Comparison of ENCODE assay signal across 22 cellular contexts in the genomic region with DNA sequence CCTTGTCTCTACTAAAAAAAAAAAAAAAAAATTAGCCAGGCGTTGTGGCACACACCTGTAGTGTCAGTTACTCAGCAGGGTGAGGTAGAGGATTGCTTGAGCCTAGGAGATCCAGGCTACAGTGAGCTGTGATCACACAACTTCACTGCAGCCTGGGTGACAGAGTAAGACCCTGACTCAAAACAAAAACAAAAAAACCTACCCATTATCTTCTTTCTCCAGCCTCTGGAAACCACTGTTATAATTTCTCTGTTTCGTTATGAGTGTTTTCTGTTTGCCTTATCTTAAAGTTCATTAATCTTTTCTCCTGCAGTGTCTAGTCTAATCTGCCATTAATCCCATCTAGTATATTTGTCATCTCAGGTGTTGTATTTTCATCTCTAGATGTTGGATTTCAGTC. TPM values are rescaled to one million over a fixed set of nuclear protein-coding genes. Genes with fewer than 3 reads are reported as not detected.
DNase-seq lines count a peak whose midpoint lies in the region; ATAC-seq and TF ChIP-seq lines count a peak whose summit lies in the region.
"Had no signal": no experiment of that assay in that cellular context is flagged by ENCODE, and none has a peak within 500 bp of the region (broad histone marks: within the 10 kb centered on the region; RNA-seq: fewer than 3 reads in every experiment).

No MANE protein-coding gene starts in this region.

- no peaks in the 10 kb centered on the region for H3K9me3 Mint-ChIP-seq in activated CD4-positive, alpha-beta T cell treated with anti-CD3 and anti-CD28 coated beads for 36 hours (ENCODE audit: low read depth)
- H3K9me3 Mint-ChIP-seq in activated CD4-positive, alpha-beta memory T cell treated with anti-CD3 and anti-CD28 coated beads, Interleukin-2, amount 10 ng/mL, durations not matched to agents 7 days and 5 days: no peaks in the 10 kb centered on the region
- H3K9me3 Mint-ChIP-seq: central memory CD8-positive, alpha-beta T cell; H9; mesothelial cell of epicardium; neural crest cell had no signal

- H3K27ac ChIP-seq in OCI-LY7 (ENCODE audit: low read depth, low read length, poor library complexity, severe bottlenecking): no peak overlapping the region
- H3K27ac ChIP-seq: tibial nerve had no signal

- no peaks in the 10 kb centered on the region for H3K27me3 Mint-ChIP-seq in activated CD4-positive, alpha-beta T cell treated with anti-CD3 and anti-CD28 coated beads for 36 hours
- no peaks in the 10 kb centered on the region for H3K27me3 Mint-ChIP-seq in activated CD4-positive, alpha-beta memory T cell treated with anti-CD3 and anti-CD28 coated beads, Interleukin-2, amount 10 ng/mL, durations not matched to agents 7 days and 5 days
- H3K27me3 Mint-ChIP-seq: central memory CD8-positive, alpha-beta T cell; T-helper 17 cell had no signal

- no peaks in the 10 kb centered on the region for H4K20me1 ChIP-seq in OCI-LY7 (ENCODE audit: insufficient read depth, low read length)

- no TSS peak for BruUV-seq in OCI-LY7 (replicated peaks; lab: Mats Ljungman, UMichigan)

- H3K36me3 ChIP-seq in OCI-LY7 (ENCODE audit: insufficient read depth, low read length): peaks cover 58% of the 10 kb centered on the region

- no peaks in the 10 kb centered on the region for H3K4me1 ChIP-seq in OCI-LY7 (ENCODE audit: insufficient read depth, low read length, poor library complexity, severe bottlenecking)
- H3K4me1 ChIP-seq: BE2C, tibial nerve had no signal

- ATAC-seq in activated CD4-positive, alpha-beta T cell treated with anti-CD3 and anti-CD28 coated beads for 36 hours: peak; percentile 99
- ATAC-seq in GM21717 (IDR thresholded peaks at IDR 0.05; ENCODE audit: unreplicated experiment): peak; percentile 66
- ATAC-seq in HG03571 (IDR thresholded peaks at IDR 0.05; ENCODE audit: unreplicated experiment): no peak
- ATAC-seq in GM21381 (IDR thresholded peaks at IDR 0.05; ENCODE audit: unreplicated experiment): no peak
- ATAC-seq: esophagus mucosa, left cardiac atrium, T-helper 17 cell had no signal

- CTCF ChIA-PET in activated CD4-positive, alpha-beta T cell treated with anti-CD3 and anti-CD28 coated beads for 36 hours (lab: Charles Lee): no interaction called here
- CTCF ChIA-PET in activated CD4-positive, alpha-beta memory T cell treated with anti-CD3 and anti-CD28 coated beads, Interleukin-2, amount 10 ng/mL, durations not matched to agents 7 days and 5 days (lab: Charles Lee): interaction anchor here (0.7 kb wide), 1 partner anchor 1552 kb away, joined by 6 read pairs; no protein-coding TSS in a partner anchor
- CTCF ChIA-PET in OCI-LY7 (lab: Charles Lee; ENCODE audit: unreplicated experiment): no interaction called here

- intact Hi-C loops in activated CD4-positive, alpha-beta T cell treated with anti-CD3 and anti-CD28 coated beads for 36 hours (cut with DNase I, micrococcal nuclease): loop anchor here (1.0 kb wide), 2 partner anchors 18 to 29 kb away; a partner anchor contains a TSS
- intact Hi-C loops in OCI-LY7 (cut with micrococcal nuclease; ENCODE audit: unreplicated experiment): no loop called here

- no peak overlapping the region for H3K4me3 Mint-ChIP-seq in activated CD4-positive, alpha-beta T cell treated with anti-CD3 and anti-CD28 coated beads for 36 hours
- no peak overlapping the region for H3K4me3 Mint-ChIP-seq in activated CD4-positive, alpha-beta memory T cell treated with anti-CD3 and anti-CD28 coated beads, Interleukin-2, amount 10 ng/mL, durations not matched to agents 7 days and 5 days
- H3K4me3 Mint-ChIP-seq: central memory CD8-positive, alpha-beta T cell; H9; mesothelial cell of epicardium; neural crest cell; T-helper 17 cell had no signal

- H3K9me3 ChIP-seq in OCI-LY7 (ENCODE audit: low read length): no peaks in the 10 kb centered on the region
- H3K9me3 ChIP-seq: BE2C, tibial nerve had no signal

- no peak overlapping the region for H3K4me3 ChIP-seq in GM12865 (ENCODE audit: low read depth, low read length)
- no peak overlapping the region for H3K4me3 ChIP-seq in OCI-LY7 (ENCODE audit: low read depth, low read length, poor library complexity, severe bottlenecking)
- H3K4me3 ChIP-seq: smooth muscle cell, tibial nerve had no signal

- POLR2A ChIA-PET in activated CD4-positive, alpha-beta T cell treated with anti-CD3 and anti-CD28 coated beads for 36 hours (lab: Charles Lee): interaction anchor here (0.5 to 1.0 kb wide), 4 partner anchors 22 to 1804 kb away, joined by 3 to 5 read pairs (median 4); no protein-coding TSS in a partner anchor
- POLR2A ChIA-PET in activated CD4-positive, alpha-beta memory T cell treated with anti-CD3 and anti-CD28 coated beads, Interleukin-2, amount 10 ng/mL, durations not matched to agents 7 days and 5 days (lab: Charles Lee): interaction anchor here (1.6 to 2.8 kb wide), 2 partner anchors 18 to 22 kb away, joined by 3 to 19 read pairs; a partner anchor contains a TSS
- POLR2A ChIA-PET in OCI-LY7 (lab: Charles Lee): no interaction called here

- no peaks in the 10 kb centered on the region for H3K9me2 ChIP-seq in OCI-LY7 (ENCODE audit: insufficient read depth, low read length)

- DNase-seq in activated CD4-positive, alpha-beta T cell treated with anti-CD3 and anti-CD28 coated beads for 36 hours: peak; percentile 43
- no peak for DNase-seq in activated CD4-positive, alpha-beta T cell treated with anti-CD3 and anti-CD28 coated beads for 4 hours
- DNase-seq in GM12865 (ENCODE audit: low read depth) (peak; percentile 66), OCI-LY7 (ENCODE audit: low spot score) (no peak)
- DNase-seq in activated CD4-positive, alpha-beta memory T cell treated with anti-CD3 and anti-CD28 coated beads, Interleukin-2, amount 10 ng/mL, durations not matched to agents 7 days and 5 days: peak; percentile 20
- DNase-seq: 8988T, anterior cingulate cortex, BE2C, H9, left cardiac atrium, NCI-H526 treated with DMSO at 0.1 percent for 48 hours, SIG-M5, T-helper 17 cell had no signal

- no peaks in the 10 kb centered on the region for H3K79me2 ChIP-seq in OCI-LY7 (ENCODE audit: insufficient read depth, low read depth, low read length)

- peaks cover 11% of the 10 kb centered on the region for H3K4me1 Mint-ChIP-seq in activated CD4-positive, alpha-beta T cell treated with anti-CD3 and anti-CD28 coated beads for 36 hours
- peaks cover 15% of the 10 kb centered on the region for H3K4me1 Mint-ChIP-seq in activated CD4-positive, alpha-beta memory T cell treated with anti-CD3 and anti-CD28 coated beads, Interleukin-2, amount 10 ng/mL, durations not matched to agents 7 days and 5 days
- H3K4me1 Mint-ChIP-seq: mesothelial cell of epicardium, neural crest cell had no signal

- TF ChIP-seq CTCF in GM12865 (IDR thresholded peaks at IDR 0.05; ENCODE audit: insufficient read depth, low read depth, low read length, missing control alignments) (no peak), OCI-LY7 (conservative IDR thresholded peaks at IDR 0.05; ENCODE audit: low read length) (no peak)

- H3K36me3 Mint-ChIP-seq in activated CD4-positive, alpha-beta T cell treated with anti-CD3 and anti-CD28 coated beads for 36 hours (ENCODE audit: low read depth): peaks cover 33% of the 10 kb centered on the region
- H3K36me3 Mint-ChIP-seq in activated CD4-positive, alpha-beta memory T cell treated with anti-CD3 and anti-CD28 coated beads, Interleukin-2, amount 10 ng/mL, durations not matched to agents 7 days and 5 days (ENCODE audit: low read depth): peaks cover 33% of the 10 kb centered on the region

- no peak overlapping the region for H3K4me2 ChIP-seq in OCI-LY7 (ENCODE audit: low read length)
- H3K4me2 ChIP-seq: smooth muscle cell had no signal

- H3K27ac Mint-ChIP-seq in activated CD4-positive, alpha-beta T cell treated with anti-CD3 and anti-CD28 coated beads for 36 hours: peak overlapping the region; percentile 34
- H3K27ac Mint-ChIP-seq in activated CD4-positive, alpha-beta memory T cell treated with anti-CD3 and anti-CD28 coated beads, Interleukin-2, amount 10 ng/mL, durations not matched to agents 7 days and 5 days: no peak overlapping the region
- H3K27ac Mint-ChIP-seq: mesothelial cell of epicardium, T-helper 17 cell had no signal

- H2AFZ ChIP-seq in OCI-LY7 (ENCODE audit: low read length): no peak overlapping the region

RNA-seq across cellular contexts. Expression of a gene that starts 18.6 kb away (rescaled TPM):
- total RNA-seq in activated CD4-positive, alpha-beta T cell treated with anti-CD3 and anti-CD28 coated beads for 36 hours: 100 to 1,000 TPM; 180 to 186 TPM
- 100 to 1,000 TPM; 156 to 163 TPM for total RNA-seq in activated CD4-positive, alpha-beta memory T cell treated with anti-CD3 and anti-CD28 coated beads, Interleukin-2, amount 10 ng/mL, durations not matched to agents 7 days and 5 days
- total RNA-seq in OCI-LY7 (2014; rRNA removed; shearing (Covaris generic)): 123 and 155 TPM in 2 replicates
- total RNA-seq in OCI-LY7 (2022): 214 and 227 TPM in 2 replicates

RNA-seq across cellular contexts. Expression of a gene that starts 35.7 kb away (rescaled TPM):
- 10 to 100 TPM; 22.9 to 24.1 TPM for total RNA-seq in activated CD4-positive, alpha-beta T cell treated with anti-CD3 and anti-CD28 coated beads for 36 hours
- total RNA-seq in activated CD4-positive, alpha-beta memory T cell treated with anti-CD3 and anti-CD28 coated beads, Interleukin-2, amount 10 ng/mL, durations not matched to agents 7 days and 5 days: 10 to 100 TPM; 20.0 to 24.4 TPM
- 28.6 and 31.4 TPM in 2 replicates for total RNA-seq in OCI-LY7 (2014; rRNA removed; shearing (Covaris generic))
- 32.8 and 33.2 TPM in 2 replicates for total RNA-seq in OCI-LY7 (2022)

Comparison
In these comparisons a context has a peak if more than half of its experiments do, and no peak if none do; other contexts are left out.
1. DNase-seq: peak in activated CD4-positive, alpha-beta T cell treated with anti-CD3 and anti-CD28 coated beads for 36 hours (single experiment), GM12865 (single experiment) and activated CD4-positive, alpha-beta memory T cell treated with anti-CD3 and anti-CD28 coated beads, Interleukin-2, amount 10 ng/mL, durations not matched to agents 7 days and 5 days (single experiment); none in activated CD4-positive, alpha-beta T cell treated with anti-CD3 and anti-CD28 coated beads for 4 hours (0 of 2) and OCI-LY7 (single experiment).
2. ATAC-seq: peak in activated CD4-positive, alpha-beta T cell treated with anti-CD3 and anti-CD28 coated beads for 36 hours (single experiment) and GM21717 (single experiment); none in HG03571 (single experiment) and GM21381 (single experiment).